Comparison of ENCODE assay signal across 10 cellular contexts in the genomic region with DNA sequence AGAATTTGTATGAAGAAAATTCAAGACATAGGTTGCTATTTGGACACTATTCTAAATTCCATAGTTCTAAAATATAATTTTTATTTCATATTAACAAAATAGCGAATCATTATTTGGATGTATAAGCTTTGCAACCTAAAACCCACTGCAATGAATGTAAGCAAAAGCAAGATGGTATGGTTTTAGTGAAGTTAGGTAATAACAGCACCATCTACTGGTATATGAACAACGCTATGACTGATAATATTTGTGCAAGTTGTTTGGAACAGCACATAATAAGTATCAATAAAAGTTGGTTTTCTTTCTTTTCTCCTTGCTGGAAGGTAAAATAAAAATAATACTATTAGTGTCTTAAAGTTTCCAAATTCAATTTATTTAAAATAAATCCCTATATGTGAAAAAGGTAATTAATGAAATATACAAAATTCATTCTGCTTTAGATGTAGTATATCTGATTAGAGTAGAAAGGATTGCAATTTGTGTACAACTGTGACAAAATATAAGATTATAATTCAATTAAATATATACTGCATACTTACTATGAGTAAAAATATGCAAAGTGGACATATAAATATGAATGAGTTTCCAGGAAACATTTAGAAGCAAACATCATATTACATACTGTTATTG.
A peak's percentile ranks its signal among the peaks of the same experiment; 100 is the strongest.
DNase-seq lines count a peak whose midpoint lies in the region; ATAC-seq and TF ChIP-seq lines count a peak whose summit lies in the region.
"Had no signal": no experiment of that assay in that cellular context is flagged by ENCODE, and none has a peak within 500 bp of the region (broad histone marks: within the 10 kb centered on the region; RNA-seq: fewer than 3 reads in every experiment).

No MANE protein-coding gene starts in this region.

- H3K27ac ChIP-seq in HCT116 (ENCODE audit: low read depth, low read length) (no peak overlapping the region), mammary epithelial cell (ENCODE audit: insufficient read depth, low read depth, low read length) (no peak overlapping the region)
- H3K27ac ChIP-seq: neutrophil, SJSA1 had no signal

- intact Hi-C loops in HCT116 (cut with micrococcal nuclease): loop anchor here (1.0 kb wide), 1 partner anchor 354 kb away; no protein-coding TSS in a partner anchor
- intact Hi-C loops in mammary epithelial cell (cut with micrococcal nuclease): loop anchor here (1.0 kb wide), 3 partner anchors 47 to 355 kb away; no protein-coding TSS in a partner anchor
- intact Hi-C loops in mucosa of descending colon (cut with DNase I, micrococcal nuclease): no loop called here
- intact Hi-C loops in posterior cingulate gyrus (cut with DNase I): loop anchor here (5.0 kb wide), 2 partner anchors 353 to 433 kb away; no protein-coding TSS in a partner anchor

- H3K4me2 ChIP-seq in HCT116 (ENCODE audit: low read length) (no peak overlapping the region), mammary epithelial cell (ENCODE audit: insufficient read depth, low read depth, low read length) (no peak overlapping the region)

- H3K36me3 ChIP-seq in HCT116 (ENCODE audit: control insufficient read depth in 1 of 2, insufficient read depth in 2 of 2, low read length in 2 of 2) (no peaks in the 10 kb centered on the region), mammary epithelial cell (ENCODE audit: insufficient read depth, low read length) (no peaks in the 10 kb centered on the region), mucosa of descending colon (ENCODE audit: low read depth) (no peaks in the 10 kb centered on the region)
- H3K36me3 ChIP-seq: neutrophil, SJSA1 had no signal

- H3K4me3 ChIP-seq in HCT116 (replicated peaks in 1 of 2; ENCODE audit: low read depth in 1 of 2, low read length in 2 of 2): no peak overlapping the region
- no peak overlapping the region for H3K4me3 ChIP-seq in mammary epithelial cell (replicated peaks in 1 of 3; ENCODE audit: insufficient read depth in 1 of 3, low read depth in 2 of 3, low read length in 3 of 3)
- no peak overlapping the region for H3K4me3 ChIP-seq in mucosa of descending colon
- H3K4me3 ChIP-seq: SJSA1 had no signal

- H3K4me1 ChIP-seq in HCT116 (ENCODE audit: control insufficient read depth in 1 of 2, insufficient read depth in 2 of 2, low read length in 2 of 2) (no peaks in the 10 kb centered on the region), mammary epithelial cell (ENCODE audit: insufficient read depth, low read length) (no peaks in the 10 kb centered on the region), mucosa of descending colon (ENCODE audit: low read depth) (no peaks in the 10 kb centered on the region)
- H3K4me1 ChIP-seq: SJSA1 had no signal

- H3K9ac ChIP-seq in HCT116 (ENCODE audit: low read length) (no peak overlapping the region), mammary epithelial cell (ENCODE audit: insufficient read depth, low read length) (no peak overlapping the region)

- peak; percentile 68 for TF ChIP-seq RAD21 in HCT116 (IDR thresholded peaks at IDR 0.05; ENCODE audit: low read depth)

- H4K20me1 ChIP-seq in HCT116 (ENCODE audit: insufficient read depth) (no peaks in the 10 kb centered on the region), mammary epithelial cell (ENCODE audit: insufficient read depth, low read length) (no peaks in the 10 kb centered on the region)

- H2AFZ ChIP-seq in HCT116 (ENCODE audit: low read depth, low read length, poor library complexity, severe bottlenecking): no peak overlapping the region
- H2AFZ ChIP-seq in mammary epithelial cell (ENCODE audit: low read depth, low read length): no peak overlapping the region

- H3K79me2 ChIP-seq in HCT116 (ENCODE audit: insufficient read depth, low read length) (no peaks in the 10 kb centered on the region), mammary epithelial cell (ENCODE audit: insufficient read depth, low read length) (no peaks in the 10 kb centered on the region)

- TF ChIP-seq POLR2A in HCT116 (IDR thresholded peaks at IDR 0.05; ENCODE audit: borderline replicate concordance, extremely low read depth, insufficient read depth, insufficient read length): no peak

- ATAC-seq in HCT116 (peak; percentile 86), mucosa of descending colon (peak; percentile 44)

- TF ChIP-seq CTCF in GM10248 (IDR thresholded peaks at IDR 0.05; ENCODE audit: control extremely low read depth, extremely low read depth, low read depth, missing control alignments) (peak; percentile 53), HCT116 (IDR thresholded peaks at IDR 0.05 in 2 of 3, conservative IDR thresholded peaks at IDR 0.05 in 1 of 3; ENCODE audit: borderline replicate concordance in 1 of 3, insufficient read depth in 1 of 3, low read depth in 2 of 3, low read length in 2 of 3) (peak; percentile 36 to 61 (median 58); a peak in 5 of 6 replicates), mammary epithelial cell (conservative IDR thresholded peaks at IDR 0.05 in 1 of 2, IDR thresholded peaks at IDR 0.05 in 1 of 2; ENCODE audit: extremely low read depth in 1 of 2, insufficient read depth in 1 of 2, low read depth in 1 of 2, low read length in 2 of 2) (peak; percentile 61 to 70), mucosa of descending colon (IDR thresholded peaks at IDR 0.05) (no peak)

- RAD21 ChIA-PET in HCT116 (lab: Charles Lee; ENCODE audit: low non-redundant PET in 1 of 2, low total read pairs in 2 of 2, uncharacterized antibody in 2 of 2, unreplicated experiment in 2 of 2): no interaction called here

- no peaks in the 10 kb centered on the region for H3K9me3 ChIP-seq in HCT116 (ENCODE audit: control insufficient read depth in 1 of 2, insufficient read depth in 1 of 2, low read depth in 1 of 2, low read length in 2 of 2)
- no peaks in the 10 kb centered on the region for H3K9me3 ChIP-seq in mammary epithelial cell (replicated peaks; ENCODE audit: insufficient read depth, low read length)
- no peaks in the 10 kb centered on the region for H3K9me3 ChIP-seq in mucosa of descending colon
- H3K9me3 ChIP-seq: neutrophil, SJSA1 had no signal

- BruUV-seq in HCT116 (replicated peaks; lab: Mats Ljungman, UMichigan): no TSS peak
- BruUV-seq in mammary epithelial cell (replicated peaks; lab: Mats Ljungman, UMichigan): no TSS peak

- POLR2A ChIA-PET in GM10248 (lab: Yijun Ruan, JAX) (no interaction called here), HCT116 (lab: Charles Lee) (no interaction called here)

- DNase-seq in GM10248 (ENCODE audit: extremely low spot score) (no peak), HCT116 (ENCODE audit: low read depth, low spot score) (peak; percentile 15), NCI-H2227 treated with DMSO at 0.1 percent for 48 hours (lab: John Stamatoyannopoulos, UW) (peak; percentile 41), mammary epithelial cell (peak; percentile 33), mucosa of descending colon (no peak), posterior cingulate gyrus (no peak)
- DNase-seq in stimulated activated CD4-positive, alpha-beta T cell treated with anti-CD3 and anti-CD28 coated beads, Interleukin-2, amount 100 ng/mL, for 48 hours: no peak
- no peak for DNase-seq in activated CD4-positive, alpha-beta T cell treated with anti-CD3 and anti-CD28 coated beads for 48 hours

- no peaks in the 10 kb centered on the region for H3K27me3 ChIP-seq in HCT116 (ENCODE audit: insufficient read depth, low read length)
- H3K27me3 ChIP-seq in mammary epithelial cell (ENCODE audit: insufficient read depth, low read length): no peaks in the 10 kb centered on the region
- H3K27me3 ChIP-seq: neutrophil, SJSA1 had no signal

- CTCF ChIA-PET in GM10248 (lab: Yijun Ruan, JAX) (interaction anchor here (1.0 kb wide), 1 partner anchor 354 kb away, joined by 4 read pairs; no protein-coding TSS in a partner anchor), HCT116 (lab: Charles Lee) (interaction anchor here (0.6 to 0.9 kb wide), 2 partner anchors 49 to 354 kb away, joined by 4 read pairs; no protein-coding TSS in a partner anchor), mammary epithelial cell (lab: Charles Lee; ENCODE audit: low non-redundant PET) (no interaction called here)

- dilution Hi-C loops in mammary epithelial cell (cut with HindIII; ENCODE audit: low sequenced_read_pairs): no loop called here

- WGBS in mammary epithelial cell (ENCODE audit: low coverage, missing lambda C conversion rate): 0% methylated on average over 2 of the region's 2 CpGs

- in situ Hi-C loops in mammary epithelial cell (cut with MboI; ENCODE audit: low sequenced_read_pairs in 2 of 2): loop anchor here (25.0 kb wide), 2 partner anchors 243 to 343 kb away; a partner anchor contains a TSS

- H3K9me2 ChIP-seq in HCT116 (ENCODE audit: insufficient read depth): no peaks in the 10 kb centered on the region

TF ChIP-seq in HCT116, 20 proteins besides CTCF, POLR2A, EP300 and RAD21 (continues in another document):
- no peak for TF ChIP-seq FOSL1 (IDR thresholded peaks at IDR 0.05; ENCODE audit: low read depth)
- TF ChIP-seq, protein P1, sequence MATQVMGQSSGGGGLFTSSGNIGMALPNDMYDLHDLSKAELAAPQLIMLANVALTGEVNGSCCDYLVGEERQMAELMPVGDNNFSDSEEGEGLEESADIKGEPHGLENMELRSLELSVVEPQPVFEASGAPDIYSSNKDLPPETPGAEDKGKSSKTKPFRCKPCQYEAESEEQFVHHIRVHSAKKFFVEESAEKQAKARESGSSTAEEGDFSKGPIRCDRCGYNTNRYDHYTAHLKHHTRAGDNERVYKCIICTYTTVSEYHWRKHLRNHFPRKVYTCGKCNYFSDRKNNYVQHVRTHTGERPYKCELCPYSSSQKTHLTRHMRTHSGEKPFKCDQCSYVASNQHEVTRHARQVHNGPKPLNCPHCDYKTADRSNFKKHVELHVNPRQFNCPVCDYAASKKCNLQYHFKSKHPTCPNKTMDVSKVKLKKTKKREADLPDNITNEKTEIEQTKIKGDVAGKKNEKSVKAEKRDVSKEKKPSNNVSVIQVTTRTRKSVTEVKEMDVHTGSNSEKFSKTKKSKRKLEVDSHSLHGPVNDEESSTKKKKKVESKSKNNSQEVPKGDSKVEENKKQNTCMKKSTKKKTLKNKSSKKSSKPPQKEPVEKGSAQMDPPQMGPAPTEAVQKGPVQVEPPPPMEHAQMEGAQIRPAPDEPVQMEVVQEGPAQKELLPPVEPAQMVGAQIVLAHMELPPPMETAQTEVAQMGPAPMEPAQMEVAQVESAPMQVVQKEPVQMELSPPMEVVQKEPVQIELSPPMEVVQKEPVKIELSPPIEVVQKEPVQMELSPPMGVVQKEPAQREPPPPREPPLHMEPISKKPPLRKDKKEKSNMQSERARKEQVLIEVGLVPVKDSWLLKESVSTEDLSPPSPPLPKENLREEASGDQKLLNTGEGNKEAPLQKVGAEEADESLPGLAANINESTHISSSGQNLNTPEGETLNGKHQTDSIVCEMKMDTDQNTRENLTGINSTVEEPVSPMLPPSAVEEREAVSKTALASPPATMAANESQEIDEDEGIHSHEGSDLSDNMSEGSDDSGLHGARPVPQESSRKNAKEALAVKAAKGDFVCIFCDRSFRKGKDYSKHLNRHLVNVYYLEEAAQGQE (IDR thresholded peaks at IDR 0.05; ENCODE audit: low read depth): no peak
- TF ChIP-seq, protein P2, sequence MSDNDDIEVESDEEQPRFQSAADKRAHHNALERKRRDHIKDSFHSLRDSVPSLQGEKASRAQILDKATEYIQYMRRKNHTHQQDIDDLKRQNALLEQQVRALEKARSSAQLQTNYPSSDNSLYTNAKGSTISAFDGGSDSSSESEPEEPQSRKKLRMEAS (IDR thresholded peaks at IDR 0.05): no peak
- TF ChIP-seq, protein P3, sequence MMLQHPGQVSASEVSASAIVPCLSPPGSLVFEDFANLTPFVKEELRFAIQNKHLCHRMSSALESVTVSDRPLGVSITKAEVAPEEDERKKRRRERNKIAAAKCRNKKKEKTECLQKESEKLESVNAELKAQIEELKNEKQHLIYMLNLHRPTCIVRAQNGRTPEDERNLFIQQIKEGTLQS (IDR thresholded peaks at IDR 0.05): no peak

Comparison
In these comparisons a context has a peak if more than half of its experiments do, and no peak if none do; other contexts are left out.
1. DNase-seq: peak in HCT116 (single experiment), NCI-H2227 treated with DMSO at 0.1 percent for 48 hours (single experiment) and mammary epithelial cell (single experiment); none in GM10248 (single experiment), mucosa of descending colon (0 of 3), posterior cingulate gyrus (0 of 10), stimulated activated CD4-positive, alpha-beta T cell treated with anti-CD3 and anti-CD28 coated beads, Interleukin-2, amount 100 ng/mL, for 48 hours (0 of 2) and activated CD4-positive, alpha-beta T cell treated with anti-CD3 and anti-CD28 coated beads for 48 hours (single experiment).
2. intact Hi-C loops: an anchor here in HCT116 (1.0 kb wide), mammary epithelial cell (1.0 kb wide) and posterior cingulate gyrus (5.0 kb wide); none called in mucosa of descending colon.